Comparison of ENCODE assay signal across 1 cellular context in genomic region chr2:84458436-84459027, GRCh38.
A peak's percentile ranks its signal among the peaks of the same experiment; 100 is the strongest.
TF ChIP-seq lines count a peak whose summit lies in the region.

No MANE protein-coding gene starts in this region.

TF ChIP-seq in HEK293, 187 proteins besides CTCF, POLR2A, EP300 and RAD21 (continued from another document):
- TF ChIP-seq, protein P1, sequence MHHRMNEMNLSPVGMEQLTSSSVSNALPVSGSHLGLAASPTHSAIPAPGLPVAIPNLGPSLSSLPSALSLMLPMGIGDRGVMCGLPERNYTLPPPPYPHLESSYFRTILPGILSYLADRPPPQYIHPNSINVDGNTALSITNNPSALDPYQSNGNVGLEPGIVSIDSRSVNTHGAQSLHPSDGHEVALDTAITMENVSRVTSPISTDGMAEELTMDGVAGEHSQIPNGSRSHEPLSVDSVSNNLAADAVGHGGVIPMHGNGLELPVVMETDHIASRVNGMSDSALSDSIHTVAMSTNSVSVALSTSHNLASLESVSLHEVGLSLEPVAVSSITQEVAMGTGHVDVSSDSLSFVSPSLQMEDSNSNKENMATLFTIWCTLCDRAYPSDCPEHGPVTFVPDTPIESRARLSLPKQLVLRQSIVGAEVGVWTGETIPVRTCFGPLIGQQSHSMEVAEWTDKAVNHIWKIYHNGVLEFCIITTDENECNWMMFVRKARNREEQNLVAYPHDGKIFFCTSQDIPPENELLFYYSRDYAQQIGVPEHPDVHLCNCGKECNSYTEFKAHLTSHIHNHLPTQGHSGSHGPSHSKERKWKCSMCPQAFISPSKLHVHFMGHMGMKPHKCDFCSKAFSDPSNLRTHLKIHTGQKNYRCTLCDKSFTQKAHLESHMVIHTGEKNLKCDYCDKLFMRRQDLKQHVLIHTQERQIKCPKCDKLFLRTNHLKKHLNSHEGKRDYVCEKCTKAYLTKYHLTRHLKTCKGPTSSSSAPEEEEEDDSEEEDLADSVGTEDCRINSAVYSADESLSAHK (tag by site-specific recombination; IDR thresholded peaks at IDR 0.05) = no peak
- TF ChIP-seq ZNF202 (tag by site-specific recombination; IDR thresholded peaks at IDR 0.05; ENCODE audit: borderline replicate concordance) (no peak), ZSCAN23 (tag by site-specific recombination; IDR thresholded peaks at IDR 0.05) (no peak), ZFHX2 (tag by site-specific recombination; conservative IDR thresholded peaks at IDR 0.05) (no peak), OSR2 (tag by site-specific recombination; IDR thresholded peaks at IDR 0.05) (no peak), ZBTB1 (tag by site-specific recombination; IDR thresholded peaks at IDR 0.05) (no peak), GLIS1 (tag by site-specific recombination; IDR thresholded peaks at IDR 0.05) (no peak), ZFP3 (tag by site-specific recombination; IDR thresholded peaks at IDR 0.05; ENCODE audit: low read depth) (no peak), ZNF366 (tag by site-specific recombination; conservative IDR thresholded peaks at IDR 0.05) (peak; percentile 44; the same call in 1 of the 2 replicates), HOXC10 (CRISPR knock-in tag; IDR thresholded peaks at IDR 0.05) (no peak), ZNF26 (tag by site-specific recombination; IDR thresholded peaks at IDR 0.05) (no peak), ZNF121 (tag by site-specific recombination; IDR thresholded peaks at IDR 0.05) (no peak), ZNF221 (tag by site-specific recombination; IDR thresholded peaks at IDR 0.05; ENCODE audit: borderline replicate concordance) (no peak), OVOL3 (tag by site-specific recombination; IDR thresholded peaks at IDR 0.05) (no peak), ZSCAN4 (tag by site-specific recombination; IDR thresholded peaks at IDR 0.05) (no peak), TSHZ1 (tag by site-specific recombination; IDR thresholded peaks at IDR 0.05; ENCODE audit: borderline replicate concordance) (no peak), ZNF2 (tag by site-specific recombination; IDR thresholded peaks at IDR 0.05) (peak; percentile 42; the same call in 1 of the 2 replicates), ZNF560 (tag by site-specific recombination; IDR thresholded peaks at IDR 0.05; ENCODE audit: borderline replicate concordance) (no peak), ZNF426 (tag by site-specific recombination; IDR thresholded peaks at IDR 0.05) (no peak), PBX3 (CRISPR knock-in tag; IDR thresholded peaks at IDR 0.05) (no peak), ZEB2 (tag by site-specific recombination; IDR thresholded peaks at IDR 0.05) (no peak), ZBTB11 (tag by site-specific recombination; conservative IDR thresholded peaks at IDR 0.05; ENCODE audit: low read depth) (peak; percentile 28; the same call in 1 of the 2 replicates), ZBTB20 (tag by site-specific recombination; IDR thresholded peaks at IDR 0.05) (peak; percentile 45; the same call in 1 of the 2 replicates), KLF16 (tag by site-specific recombination; IDR thresholded peaks at IDR 0.05) (0 out of 2 replicates have a peak, but pooled peaks have one; percentile 20), ZNF16 (tag by site-specific recombination; IDR thresholded peaks at IDR 0.05; ENCODE audit: low read depth) (no peak), ZNF132 (tag by site-specific recombination; IDR thresholded peaks at IDR 0.05; ENCODE audit: borderline replicate concordance) (no peak), ZNF335 (tag by site-specific recombination; conservative IDR thresholded peaks at IDR 0.05) (no peak), ZNF623 (tag by site-specific recombination; IDR thresholded peaks at IDR 0.05) (no peak), BCL11B (tag by site-specific recombination; IDR thresholded peaks at IDR 0.05; ENCODE audit: low read depth) (no peak)
- TF ChIP-seq, protein P2, sequence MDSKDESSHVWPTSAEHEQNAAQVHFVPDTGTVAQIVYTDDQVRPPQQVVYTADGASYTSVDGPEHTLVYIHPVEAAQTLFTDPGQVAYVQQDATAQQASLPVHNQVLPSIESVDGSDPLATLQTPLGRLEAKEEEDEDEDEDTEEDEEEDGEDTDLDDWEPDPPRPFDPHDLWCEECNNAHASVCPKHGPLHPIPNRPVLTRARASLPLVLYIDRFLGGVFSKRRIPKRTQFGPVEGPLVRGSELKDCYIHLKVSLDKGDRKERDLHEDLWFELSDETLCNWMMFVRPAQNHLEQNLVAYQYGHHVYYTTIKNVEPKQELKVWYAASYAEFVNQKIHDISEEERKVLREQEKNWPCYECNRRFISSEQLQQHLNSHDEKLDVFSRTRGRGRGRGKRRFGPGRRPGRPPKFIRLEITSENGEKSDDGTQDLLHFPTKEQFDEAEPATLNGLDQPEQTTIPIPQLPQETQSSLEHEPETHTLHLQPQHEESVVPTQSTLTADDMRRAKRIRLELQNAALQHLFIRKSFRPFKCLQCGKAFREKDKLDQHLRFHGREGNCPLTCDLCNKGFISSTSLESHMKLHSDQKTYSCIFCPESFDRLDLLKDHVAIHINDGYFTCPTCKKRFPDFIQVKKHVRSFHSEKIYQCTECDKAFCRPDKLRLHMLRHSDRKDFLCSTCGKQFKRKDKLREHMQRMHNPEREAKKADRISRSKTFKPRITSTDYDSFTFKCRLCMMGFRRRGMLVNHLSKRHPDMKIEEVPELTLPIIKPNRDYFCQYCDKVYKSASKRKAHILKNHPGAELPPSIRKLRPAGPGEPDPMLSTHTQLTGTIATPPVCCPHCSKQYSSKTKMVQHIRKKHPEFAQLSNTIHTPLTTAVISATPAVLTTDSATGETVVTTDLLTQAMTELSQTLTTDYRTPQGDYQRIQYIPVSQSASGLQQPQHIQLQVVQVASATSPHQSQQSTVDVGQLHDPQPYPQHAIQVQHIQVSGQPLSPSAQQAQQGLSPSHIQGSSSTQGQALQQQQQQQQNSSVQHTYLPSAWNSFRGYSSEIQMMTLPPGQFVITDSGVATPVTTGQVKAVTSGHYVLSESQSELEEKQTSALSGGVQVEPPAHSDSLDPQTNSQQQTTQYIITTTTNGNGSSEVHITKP (tag by site-specific recombination; IDR thresholded peaks at IDR 0.05) = peak; percentile 98
- TF ChIP-seq, protein P3, sequence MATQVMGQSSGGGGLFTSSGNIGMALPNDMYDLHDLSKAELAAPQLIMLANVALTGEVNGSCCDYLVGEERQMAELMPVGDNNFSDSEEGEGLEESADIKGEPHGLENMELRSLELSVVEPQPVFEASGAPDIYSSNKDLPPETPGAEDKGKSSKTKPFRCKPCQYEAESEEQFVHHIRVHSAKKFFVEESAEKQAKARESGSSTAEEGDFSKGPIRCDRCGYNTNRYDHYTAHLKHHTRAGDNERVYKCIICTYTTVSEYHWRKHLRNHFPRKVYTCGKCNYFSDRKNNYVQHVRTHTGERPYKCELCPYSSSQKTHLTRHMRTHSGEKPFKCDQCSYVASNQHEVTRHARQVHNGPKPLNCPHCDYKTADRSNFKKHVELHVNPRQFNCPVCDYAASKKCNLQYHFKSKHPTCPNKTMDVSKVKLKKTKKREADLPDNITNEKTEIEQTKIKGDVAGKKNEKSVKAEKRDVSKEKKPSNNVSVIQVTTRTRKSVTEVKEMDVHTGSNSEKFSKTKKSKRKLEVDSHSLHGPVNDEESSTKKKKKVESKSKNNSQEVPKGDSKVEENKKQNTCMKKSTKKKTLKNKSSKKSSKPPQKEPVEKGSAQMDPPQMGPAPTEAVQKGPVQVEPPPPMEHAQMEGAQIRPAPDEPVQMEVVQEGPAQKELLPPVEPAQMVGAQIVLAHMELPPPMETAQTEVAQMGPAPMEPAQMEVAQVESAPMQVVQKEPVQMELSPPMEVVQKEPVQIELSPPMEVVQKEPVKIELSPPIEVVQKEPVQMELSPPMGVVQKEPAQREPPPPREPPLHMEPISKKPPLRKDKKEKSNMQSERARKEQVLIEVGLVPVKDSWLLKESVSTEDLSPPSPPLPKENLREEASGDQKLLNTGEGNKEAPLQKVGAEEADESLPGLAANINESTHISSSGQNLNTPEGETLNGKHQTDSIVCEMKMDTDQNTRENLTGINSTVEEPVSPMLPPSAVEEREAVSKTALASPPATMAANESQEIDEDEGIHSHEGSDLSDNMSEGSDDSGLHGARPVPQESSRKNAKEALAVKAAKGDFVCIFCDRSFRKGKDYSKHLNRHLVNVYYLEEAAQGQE (tag by site-specific recombination; IDR thresholded peaks at IDR 0.05) = no peak
- TF ChIP-seq, protein P4, sequence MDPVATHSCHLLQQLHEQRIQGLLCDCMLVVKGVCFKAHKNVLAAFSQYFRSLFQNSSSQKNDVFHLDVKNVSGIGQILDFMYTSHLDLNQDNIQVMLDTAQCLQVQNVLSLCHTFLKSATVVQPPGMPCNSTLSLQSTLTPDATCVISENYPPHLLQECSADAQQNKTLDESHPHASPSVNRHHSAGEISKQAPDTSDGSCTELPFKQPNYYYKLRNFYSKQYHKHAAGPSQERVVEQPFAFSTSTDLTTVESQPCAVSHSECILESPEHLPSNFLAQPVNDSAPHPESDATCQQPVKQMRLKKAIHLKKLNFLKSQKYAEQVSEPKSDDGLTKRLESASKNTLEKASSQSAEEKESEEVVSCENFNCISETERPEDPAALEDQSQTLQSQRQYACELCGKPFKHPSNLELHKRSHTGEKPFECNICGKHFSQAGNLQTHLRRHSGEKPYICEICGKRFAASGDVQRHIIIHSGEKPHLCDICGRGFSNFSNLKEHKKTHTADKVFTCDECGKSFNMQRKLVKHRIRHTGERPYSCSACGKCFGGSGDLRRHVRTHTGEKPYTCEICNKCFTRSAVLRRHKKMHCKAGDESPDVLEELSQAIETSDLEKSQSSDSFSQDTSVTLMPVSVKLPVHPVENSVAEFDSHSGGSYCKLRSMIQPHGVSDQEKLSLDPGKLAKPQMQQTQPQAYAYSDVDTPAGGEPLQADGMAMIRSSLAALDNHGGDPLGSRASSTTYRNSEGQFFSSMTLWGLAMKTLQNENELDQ (tag by site-specific recombination; IDR thresholded peaks at IDR 0.05; ENCODE audit: low read depth) = no peak
